Comparison of ENCODE assay signal across 1 cellular context in genomic region chr7:149872419-149873073, GRCh38.
TF ChIP-seq lines count a peak whose summit lies in the region.

No MANE protein-coding gene starts in this region.

TF ChIP-seq in K562, 482 proteins besides CTCF, POLR2A, EP300 and RAD21 (continued from another document and continues in another):
- TF ChIP-seq ZNF395 (CRISPR knock-in tag; IDR thresholded peaks at IDR 0.05): peak; percentile 50; the same call in 1 of the 2 replicates
- TF ChIP-seq ZNF398 (CRISPR knock-in tag; IDR thresholded peaks at IDR 0.05): no peak
- 0 out of 2 replicates have a peak, but pooled peaks have one; percentile 49 for TF ChIP-seq CBFB (CRISPR knock-in tag; IDR thresholded peaks at IDR 0.05)
- no peak for TF ChIP-seq ZC3H11A (IDR thresholded peaks at IDR 0.05; ENCODE audit: low read depth, low read length)
- no peak for TF ChIP-seq HSF4 (CRISPR knock-in tag; IDR thresholded peaks at IDR 0.05; ENCODE audit: borderline replicate concordance)
- no peak for TF ChIP-seq ZNF766 (CRISPR knock-in tag; conservative IDR thresholded peaks at IDR 0.05)
- TF ChIP-seq, protein P1, sequence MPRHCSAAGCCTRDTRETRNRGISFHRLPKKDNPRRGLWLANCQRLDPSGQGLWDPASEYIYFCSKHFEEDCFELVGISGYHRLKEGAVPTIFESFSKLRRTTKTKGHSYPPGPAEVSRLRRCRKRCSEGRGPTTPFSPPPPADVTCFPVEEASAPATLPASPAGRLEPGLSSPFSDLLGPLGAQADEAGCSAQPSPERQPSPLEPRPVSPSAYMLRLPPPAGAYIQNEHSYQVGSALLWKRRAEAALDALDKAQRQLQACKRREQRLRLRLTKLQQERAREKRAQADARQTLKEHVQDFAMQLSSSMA (CRISPR knock-in tag; IDR thresholded peaks at IDR 0.05): no peak
- TF ChIP-seq ZNF699 (CRISPR knock-in tag; IDR thresholded peaks at IDR 0.05; ENCODE audit: insufficient replicate concordance): no peak
- TF ChIP-seq ZNF408 (CRISPR knock-in tag; IDR thresholded peaks at IDR 0.05; ENCODE audit: low read depth): no peak
- no peak for TF ChIP-seq SRSF7 (optimal IDR thresholded peaks at IDR 0.05; ENCODE audit: low read depth, low read length)
- TF ChIP-seq CC2D1A (IDR thresholded peaks at IDR 0.05): no peak
- peak; percentile 82; the same call in 1 of the 2 replicates for TF ChIP-seq HDGF (IDR thresholded peaks at IDR 0.05)
- TF ChIP-seq MCM2 (IDR thresholded peaks at IDR 0.05; ENCODE audit: low read depth): no peak
- TF ChIP-seq EWSR1 (IDR thresholded peaks at IDR 0.05; ENCODE audit: borderline replicate concordance, low read depth, partially characterized antibody): no peak
- peak; percentile 61 for TF ChIP-seq CHD1 (IDR thresholded peaks at IDR 0.05; ENCODE audit: low read length)
- TF ChIP-seq ZNF174 (CRISPR knock-in tag; IDR thresholded peaks at IDR 0.05): no peak
- TF ChIP-seq NR3C1 (CRISPR knock-in tag; IDR thresholded peaks at IDR 0.05): no peak
- no peak for TF ChIP-seq ZNF551 (CRISPR knock-in tag; IDR thresholded peaks at IDR 0.05)
- TF ChIP-seq USF2 (CRISPR knock-in tag; IDR thresholded peaks at IDR 0.05): peak; percentile 97
- peak; percentile 98 for TF ChIP-seq FOXK1 (CRISPR knock-in tag; IDR thresholded peaks at IDR 0.05; ENCODE audit: borderline replicate concordance)
- no peak for TF ChIP-seq CEBPB (tag; IDR thresholded peaks at IDR 0.05)
- TF ChIP-seq, protein P2, sequence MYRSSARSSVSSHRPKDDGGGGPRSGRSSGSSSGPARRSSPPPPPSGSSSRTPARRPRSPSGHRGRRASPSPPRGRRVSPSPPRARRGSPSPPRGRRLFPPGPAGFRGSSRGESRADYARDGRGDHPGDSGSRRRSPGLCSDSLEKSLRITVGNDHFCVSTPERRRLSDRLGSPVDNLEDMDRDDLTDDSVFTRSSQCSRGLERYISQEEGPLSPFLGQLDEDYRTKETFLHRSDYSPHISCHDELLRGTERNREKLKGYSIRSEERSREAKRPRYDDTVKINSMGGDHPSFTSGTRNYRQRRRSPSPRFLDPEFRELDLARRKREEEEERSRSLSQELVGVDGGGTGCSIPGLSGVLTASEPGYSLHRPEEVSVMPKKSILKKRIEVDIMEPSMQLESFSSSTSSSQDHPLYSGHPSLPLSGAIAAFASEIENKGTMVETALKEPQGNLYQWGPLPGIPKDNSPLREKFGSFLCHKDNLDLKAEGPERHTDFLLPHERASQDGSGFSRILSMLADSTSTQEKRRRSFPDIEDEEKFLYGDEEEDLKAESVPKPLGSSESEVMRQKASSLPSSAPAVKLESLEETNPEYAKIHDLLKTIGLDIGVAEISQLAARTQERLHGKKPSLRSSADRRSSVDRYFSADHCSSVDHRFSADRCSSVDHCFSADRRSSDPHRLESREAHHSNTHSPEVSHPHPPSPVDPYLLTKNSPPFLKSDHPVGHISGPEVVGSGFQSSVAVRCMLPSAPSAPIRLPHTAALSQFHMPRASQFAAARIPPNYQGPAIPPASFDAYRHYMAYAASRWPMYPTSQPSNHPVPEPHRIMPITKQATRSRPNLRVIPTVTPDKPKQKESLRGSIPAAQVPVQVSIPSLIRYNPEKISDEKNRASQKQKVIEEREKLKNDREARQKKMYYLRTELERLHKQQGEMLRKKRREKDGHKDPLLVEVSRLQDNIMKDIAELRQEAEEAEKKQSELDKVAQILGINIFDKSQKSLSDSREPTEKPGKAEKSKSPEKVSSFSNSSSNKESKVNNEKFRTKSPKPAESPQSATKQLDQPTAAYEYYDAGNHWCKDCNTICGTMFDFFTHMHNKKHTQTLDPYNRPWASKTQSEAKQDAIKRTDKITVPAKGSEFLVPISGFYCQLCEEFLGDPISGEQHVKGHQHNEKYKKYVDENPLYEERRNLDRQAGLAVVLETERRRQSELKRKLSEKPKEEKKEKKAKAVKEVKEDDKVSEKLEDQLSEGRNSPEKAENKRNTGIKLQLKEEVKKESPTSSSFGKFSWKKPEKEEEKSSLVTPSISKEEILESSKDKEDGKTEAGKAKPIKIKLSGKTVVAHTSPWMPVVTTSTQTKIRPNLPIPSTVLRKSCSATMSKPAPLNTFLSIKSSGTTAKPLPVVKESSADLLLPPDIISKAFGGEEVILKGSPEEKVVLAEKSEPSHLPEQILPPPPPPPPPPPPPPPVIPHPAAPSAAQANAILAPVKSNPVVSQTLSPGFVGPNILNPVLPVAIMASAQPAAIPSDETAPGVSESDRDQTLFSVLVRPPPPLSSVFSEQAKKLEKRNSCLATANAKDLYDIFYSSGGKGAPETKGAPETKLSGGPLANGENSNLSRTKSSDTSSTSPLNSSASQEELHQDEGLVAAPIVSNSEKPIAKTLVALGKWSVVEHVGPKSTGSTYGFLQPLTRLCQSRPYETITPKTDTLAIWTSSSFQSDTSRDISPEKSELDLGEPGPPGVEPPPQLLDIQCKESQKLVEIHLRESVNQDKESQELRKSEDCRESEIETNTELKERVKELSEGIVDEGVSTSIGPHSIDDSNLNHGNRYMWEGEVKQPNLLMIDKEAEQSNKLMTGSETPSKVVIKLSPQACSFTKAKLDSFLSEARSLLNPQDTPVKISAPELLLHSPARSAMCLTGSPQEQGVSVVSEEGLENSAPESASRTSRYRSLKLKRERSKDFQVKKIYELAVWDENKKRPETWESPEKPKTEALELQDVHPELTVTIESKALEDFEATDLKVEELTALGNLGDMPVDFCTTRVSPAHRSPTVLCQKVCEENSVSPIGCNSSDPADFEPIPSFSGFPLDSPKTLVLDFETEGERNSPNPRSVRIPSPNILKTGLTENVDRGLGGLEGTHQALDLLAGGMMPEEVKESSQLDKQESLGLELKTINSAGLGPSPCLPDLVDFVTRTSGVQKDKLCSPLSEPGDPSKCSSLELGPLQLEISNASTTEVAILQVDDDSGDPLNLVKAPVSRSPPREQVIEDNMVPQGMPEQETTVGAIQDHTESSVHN (IDR thresholded peaks at IDR 0.05; ENCODE audit: borderline replicate concordance in 1 of 2, low read depth in 1 of 2): no peak
- no peak for TF ChIP-seq MAZ (CRISPR knock-in tag; conservative IDR thresholded peaks at IDR 0.05 in 1 of 2, IDR thresholded peaks at IDR 0.05 in 1 of 2)
- TF ChIP-seq PBX2 (CRISPR knock-in tag; IDR thresholded peaks at IDR 0.05; ENCODE audit: low read depth): no peak
- no peak for TF ChIP-seq PBX2 (tag; conservative IDR thresholded peaks at IDR 0.05; ENCODE audit: low read depth)
- 0 out of 2 replicates have a peak, but pooled peaks have one; percentile 17 for TF ChIP-seq ZBTB26 (CRISPR knock-in tag; IDR thresholded peaks at IDR 0.05)
- TF ChIP-seq ZNF175 (CRISPR knock-in tag; IDR thresholded peaks at IDR 0.05; ENCODE audit: low read depth): no peak
- no peak for TF ChIP-seq ZNF76 (CRISPR knock-in tag; IDR thresholded peaks at IDR 0.05; ENCODE audit: borderline replicate concordance)
- peak; percentile 48; the same call in 1 of the 2 replicates for TF ChIP-seq JUN (IDR thresholded peaks at IDR 0.05; ENCODE audit: borderline replicate concordance, low read depth, low read length)
- 0 out of 2 replicates have a peak, but pooled peaks have one; percentile 53 for TF ChIP-seq JUN (CRISPR knock-in tag; IDR thresholded peaks at IDR 0.05; ENCODE audit: borderline replicate concordance)
- TF ChIP-seq GATAD2A (IDR thresholded peaks at IDR 0.05): no peak
- no peak for TF ChIP-seq SIRT6 (IDR thresholded peaks at IDR 0.05; ENCODE audit: low read depth, low read length)
- TF ChIP-seq ZNF263 (CRISPR knock-in tag; IDR thresholded peaks at IDR 0.05; ENCODE audit: borderline replicate concordance): no peak; the same call in 1 of the 2 replicates
- no peak for TF ChIP-seq PHF8 (IDR thresholded peaks at IDR 0.05; ENCODE audit: borderline replicate concordance, low read length)
- TF ChIP-seq ZNF764 (CRISPR knock-in tag; IDR thresholded peaks at IDR 0.05; ENCODE audit: low read depth): no peak
- no peak for TF ChIP-seq NFATC3 (IDR thresholded peaks at IDR 0.05)
- TF ChIP-seq ELF2 (CRISPR knock-in tag; IDR thresholded peaks at IDR 0.05): no peak
- TF ChIP-seq GTF2F1 (IDR thresholded peaks at IDR 0.05; ENCODE audit: low read depth, low read length): no peak
- TF ChIP-seq, protein P3, sequence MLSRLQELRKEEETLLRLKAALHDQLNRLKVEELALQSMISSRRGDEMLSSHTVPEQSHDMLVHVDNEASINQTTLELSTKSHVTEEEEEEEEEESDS (CRISPR knock-in tag; IDR thresholded peaks at IDR 0.05): no peak
- no peak for TF ChIP-seq KAT2B (IDR thresholded peaks at IDR 0.05; ENCODE audit: low read depth, low read length)
- no peak for TF ChIP-seq XRCC4 (IDR thresholded peaks at IDR 0.05; ENCODE audit: extremely low read depth, insufficient read depth, insufficient read length)
- TF ChIP-seq SP2 (IDR thresholded peaks at IDR 0.05; ENCODE audit: extremely low read depth, low read depth, low read length, poor library complexity, severe bottlenecking): no peak
- no peak for TF ChIP-seq SRSF9 (IDR thresholded peaks at IDR 0.05; ENCODE audit: borderline replicate concordance, low read depth, low read length)
- TF ChIP-seq, protein P4, sequence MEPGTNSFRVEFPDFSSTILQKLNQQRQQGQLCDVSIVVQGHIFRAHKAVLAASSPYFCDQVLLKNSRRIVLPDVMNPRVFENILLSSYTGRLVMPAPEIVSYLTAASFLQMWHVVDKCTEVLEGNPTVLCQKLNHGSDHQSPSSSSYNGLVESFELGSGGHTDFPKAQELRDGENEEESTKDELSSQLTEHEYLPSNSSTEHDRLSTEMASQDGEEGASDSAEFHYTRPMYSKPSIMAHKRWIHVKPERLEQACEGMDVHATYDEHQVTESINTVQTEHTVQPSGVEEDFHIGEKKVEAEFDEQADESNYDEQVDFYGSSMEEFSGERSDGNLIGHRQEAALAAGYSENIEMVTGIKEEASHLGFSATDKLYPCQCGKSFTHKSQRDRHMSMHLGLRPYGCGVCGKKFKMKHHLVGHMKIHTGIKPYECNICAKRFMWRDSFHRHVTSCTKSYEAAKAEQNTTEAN (CRISPR knock-in tag; IDR thresholded peaks at IDR 0.05): no peak; the same call in 1 of the 2 replicates
- TF ChIP-seq CCAR2 (IDR thresholded peaks at IDR 0.05; ENCODE audit: low read depth, low read length): no peak
- TF ChIP-seq HDAC2 (IDR thresholded peaks at IDR 0.05): peak; percentile 97
- TF ChIP-seq ZNF717 (CRISPR knock-in tag; IDR thresholded peaks at IDR 0.05): no peak
- TF ChIP-seq HNRNPUL1 (IDR thresholded peaks at IDR 0.05; ENCODE audit: low read length): no peak
